In genomic region chr1:206703647-206704046, GRCh38 we compare ENCODE assay signal across 10 cellular contexts. TPM values are rescaled to one million over a fixed set of nuclear protein-coding genes. Genes with fewer than 3 reads are reported as not detected.
DNase-seq lines count a peak whose midpoint lies in the region; ATAC-seq, FAIRE-seq and TF ChIP-seq lines count a peak whose summit lies in the region.
"Had no signal": no experiment of that assay in that cellular context is flagged by ENCODE, and none has a peak within 500 bp of the region (broad histone marks: within the 10 kb centered on the region; RNA-seq: fewer than 3 reads in every experiment).

No MANE protein-coding gene starts in this region.

- peak overlapping the region; percentile 72 to 82 for H3K27ac Mint-ChIP-seq in effector memory CD8-positive, alpha-beta T cell
- peak overlapping the region; percentile 19 for H3K27ac Mint-ChIP-seq in stimulated activated memory B cell treated with anti-CD40 and anti-IgM and Interleukin-4, amounts not matched to agents 10 μg/mL and 1 μg/mL and 100 μg/mL, for 72 hours

- no peaks in the 10 kb centered on the region for H3K36me3 ChIP-seq in esophagus squamous epithelium

- H3K4me3 ChIP-seq in esophagus squamous epithelium = no peak overlapping the region

- peak; percentile 86 for ATAC-seq in effector memory CD8-positive, alpha-beta T cell (replicated peaks)
- ATAC-seq in stimulated activated memory B cell treated with anti-CD40 and anti-IgM and Interleukin-4, amounts not matched to agents 10 μg/mL and 1 μg/mL and 100 μg/mL, for 72 hours = peak; percentile 86

- 49 to 84% methylated on average over 3 of the region's 5 CpGs for WGBS in esophagus squamous epithelium, 2 donors

- intact Hi-C loops in esophagus squamous epithelium (cut with DNase I) = no loop called here

- DNase-seq in DMS 273 (lab: John Stamatoyannopoulos, UW; ENCODE audit: unreplicated experiment) (peak; percentile 31), DMS 273 treated with DMSO at 0.1 percent for 48 hours (lab: John Stamatoyannopoulos, UW) (no peak), T-helper 9 cell (peak; percentile 57), DMS153 treated with DMSO at 0.1 percent for 48 hours (lab: John Stamatoyannopoulos, UW; ENCODE audit: unreplicated experiment) (no peak), esophagus squamous epithelium (lab: John Stamatoyannopoulos, UW) (no peak), urothelium cell line (ENCODE audit: low spot score) (no peak)
- DNase-seq in effector memory CD8-positive, alpha-beta T cell = peak; percentile 39 to 50 (median 43)
- DNase-seq: NCI-H345 had no signal

- no peaks in the 10 kb centered on the region for H3K27me3 ChIP-seq in esophagus squamous epithelium

- TF ChIP-seq CTCF in esophagus squamous epithelium (IDR thresholded peaks at IDR 0.05) = no peak

- peak overlapping the region; percentile 70 to 74 for H3K4me3 Mint-ChIP-seq in effector memory CD8-positive, alpha-beta T cell
- H3K4me3 Mint-ChIP-seq in stimulated activated memory B cell treated with anti-CD40 and anti-IgM and Interleukin-4, amounts not matched to agents 10 μg/mL and 1 μg/mL and 100 μg/mL, for 72 hours = peak overlapping the region; percentile 17

- peaks cover 60% of the 10 kb centered on the region for H3K36me3 Mint-ChIP-seq in effector memory CD8-positive, alpha-beta T cell (ENCODE audit: insufficient read depth)
- peaks cover 7% of the 10 kb centered on the region for H3K36me3 Mint-ChIP-seq in stimulated activated memory B cell treated with anti-CD40 and anti-IgM and Interleukin-4, amounts not matched to agents 10 μg/mL and 1 μg/mL and 100 μg/mL, for 72 hours

- H3K4me1 ChIP-seq in esophagus squamous epithelium = peaks cover 43 to 96% (median 76%) of the 10 kb centered on the region in 3 donors

- TF ChIP-seq POLR2A in esophagus squamous epithelium (IDR thresholded peaks at IDR 0.05) = no peak

- H3K27ac ChIP-seq in esophagus squamous epithelium = no peak overlapping the region
- H3K27ac ChIP-seq: 22Rv1 had no signal

- peaks cover 86 to 87% of the 10 kb centered on the region in 2 donors for H3K4me1 Mint-ChIP-seq in effector memory CD8-positive, alpha-beta T cell (ENCODE audit: low read depth in 2 of 2)
- peaks cover 92% of the 10 kb centered on the region for H3K4me1 Mint-ChIP-seq in stimulated activated memory B cell treated with anti-CD40 and anti-IgM and Interleukin-4, amounts not matched to agents 10 μg/mL and 1 μg/mL and 100 μg/mL, for 72 hours

- no peaks in the 10 kb centered on the region for H3K9me3 Mint-ChIP-seq in effector memory CD8-positive, alpha-beta T cell
- H3K9me3 Mint-ChIP-seq in stimulated activated memory B cell treated with anti-CD40 and anti-IgM and Interleukin-4, amounts not matched to agents 10 μg/mL and 1 μg/mL and 100 μg/mL, for 72 hours = no peaks in the 10 kb centered on the region

- H3K9me3 ChIP-seq in esophagus squamous epithelium = no peaks in the 10 kb centered on the region

- no peaks in the 10 kb centered on the region for H3K27me3 Mint-ChIP-seq in effector memory CD8-positive, alpha-beta T cell
- no peaks in the 10 kb centered on the region for H3K27me3 Mint-ChIP-seq in stimulated activated memory B cell treated with anti-CD40 and anti-IgM and Interleukin-4, amounts not matched to agents 10 μg/mL and 1 μg/mL and 100 μg/mL, for 72 hours

- no peak for FAIRE-seq in urothelium cell line (lab: Jason Lieb, UNC)

RNA-seq across cellular contexts. Expression of gene MAPKAPK2, which starts 18.9 kb away (rescaled TPM):
- total RNA-seq in esophagus squamous epithelium = 10 to 100 TPM; 37.8 to 50.7 (median 43.2) TPM

Comparison
In these comparisons a context has a peak if more than half of its experiments do, and no peak if none do; other contexts are left out.
1. DNase-seq: peak in DMS 273 (single experiment), T-helper 9 cell (single experiment) and effector memory CD8-positive, alpha-beta T cell (3 of 3); none in DMS 273 treated with DMSO at 0.1 percent for 48 hours (single experiment), DMS153 treated with DMSO at 0.1 percent for 48 hours (single experiment), esophagus squamous epithelium (single experiment) and urothelium cell line (single experiment).